ENCODE assay signal across 8 cellular contexts in the genomic region with DNA sequence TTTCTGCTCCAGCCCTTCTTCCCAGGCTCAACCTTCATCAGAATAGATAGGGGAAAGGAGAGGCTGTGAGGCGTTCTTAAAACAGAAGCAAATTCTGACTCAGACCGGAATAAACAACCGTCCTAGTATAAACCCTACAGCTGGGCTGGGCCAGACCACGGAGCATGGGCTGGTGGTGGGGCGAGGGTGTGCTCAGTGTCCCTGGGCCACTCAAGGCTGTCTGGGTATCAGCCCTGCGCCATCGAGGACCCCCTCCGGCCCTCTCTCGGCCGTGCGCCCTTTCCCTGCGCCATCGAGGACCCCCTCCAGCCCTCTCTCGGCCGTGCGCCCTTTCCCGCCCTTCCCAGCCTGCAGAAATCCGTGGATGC. TPM values are rescaled to one million over a fixed set of nuclear protein-coding genes. Genes with fewer than 3 reads are reported as not detected.
DNase-seq lines count a peak whose midpoint lies in the region; ATAC-seq and TF ChIP-seq lines count a peak whose summit lies in the region.

No MANE protein-coding gene starts in this region.

- no peak overlapping the region for H2AK5ac ChIP-seq in mesendoderm (ENCODE audit: low read length)

- DNase-seq in CD4-positive, CD25-positive, alpha-beta regulatory T cell, result no peak
- DNase-seq in cardiac fibroblast (ENCODE audit: low read depth in 2 of 2) (peak; percentile 73 to 79), mesendoderm (peak; percentile 51), medulla oblongata (ENCODE audit: extremely low spot score) (no peak), iPS-NIHi7 (ENCODE audit: extremely low spot score) (no peak), NCI-H748 treated with DMSO at 0.1 percent for 48 hours (lab: John Stamatoyannopoulos, UW) (no peak)

- H3K27me3 Mint-ChIP-seq in CD4-positive, CD25-positive, alpha-beta regulatory T cell, result no peaks in the 10 kb centered on the region

- peak overlapping the region; percentile 94 for H3K56ac ChIP-seq in mesendoderm (ENCODE audit: low read length)

- H3K9ac ChIP-seq in mesendoderm (ENCODE audit: low read length), result peak overlapping the region; percentile 90

- H3K4me2 ChIP-seq in mesendoderm (ENCODE audit: low read length), result peak overlapping the region; percentile 96

- H3K27ac ChIP-seq in CD4-positive, CD25-positive, alpha-beta regulatory T cell (ENCODE audit: insufficient read depth, low read length, poor library complexity, severe bottlenecking), result no peak overlapping the region
- H3K27ac ChIP-seq in mesendoderm (ENCODE audit: low read depth, low read length), result peak overlapping the region; percentile 28

- H3K18ac ChIP-seq in mesendoderm (ENCODE audit: low read length), result peak overlapping the region; percentile 17

- no peak overlapping the region for H3K4me3 ChIP-seq in CD4-positive, CD25-positive, alpha-beta regulatory T cell (ENCODE audit: low read depth, low read length)
- H3K4me3 ChIP-seq in cardiac fibroblast (replicated peaks in 1 of 2; ENCODE audit: low read depth in 2 of 2, low read length in 2 of 2) (no peak overlapping the region), mesendoderm (ENCODE audit: low read length) (peak overlapping the region; percentile 48)

- H3K79me1 ChIP-seq in mesendoderm (ENCODE audit: low read length), result no peaks in the 10 kb centered on the region

- no peaks in the 10 kb centered on the region for H3K27me3 ChIP-seq in CD4-positive, CD25-positive, alpha-beta regulatory T cell (ENCODE audit: control insufficient read depth, insufficient read depth, low read length)
- no peaks in the 10 kb centered on the region for H3K27me3 ChIP-seq in mesendoderm (ENCODE audit: insufficient read depth, low read length, poor library complexity)

- H3K4me3 Mint-ChIP-seq in CD4-positive, CD25-positive, alpha-beta regulatory T cell, result peak overlapping the region in 3 of 4 donors; percentile 22 to 80 (median 80)

- peak overlapping the region in 2 of 3 donors; percentile 24 to 32 for H3K27ac Mint-ChIP-seq in CD4-positive, CD25-positive, alpha-beta regulatory T cell

- H4K5ac ChIP-seq in mesendoderm (ENCODE audit: low read length), result no peak overlapping the region

- H3K9me3 ChIP-seq in CD4-positive, CD25-positive, alpha-beta regulatory T cell (ENCODE audit: control insufficient read depth in 2 of 2, low read length in 2 of 2), result no peaks in the 10 kb centered on the region

- no peak overlapping the region for H4K8ac ChIP-seq in mesendoderm (ENCODE audit: low read depth, low read length)

- no peak overlapping the region for H2BK120ac ChIP-seq in mesendoderm (ENCODE audit: low read depth, low read length)

- no peak overlapping the region for H2BK5ac ChIP-seq in mesendoderm (ENCODE audit: low read length)

- no peak overlapping the region for H3K4ac ChIP-seq in mesendoderm (ENCODE audit: low read depth, low read length)

- H3K4me1 ChIP-seq in CD4-positive, CD25-positive, alpha-beta regulatory T cell (ENCODE audit: control insufficient read depth, insufficient read depth, low read length, poor library complexity, severe bottlenecking), result peaks cover 15% of the 10 kb centered on the region
- H3K4me1 ChIP-seq in mesendoderm (ENCODE audit: control insufficient read depth, low read depth, low read length), result peaks cover 12% of the 10 kb centered on the region

- WGBS in mesendoderm (ENCODE audit: extremely low coverage, insufficient coverage, low lambda C conversion rate), result no CpG with 5 or more reads among the region's 18 CpGs

- peak in 1 of 2 donors; percentile 26 for ATAC-seq in CD4-positive, CD25-positive, alpha-beta regulatory T cell (ENCODE audit: low read depth in 2 of 2)
- ATAC-seq in HG03103 (IDR thresholded peaks at IDR 0.05; ENCODE audit: low read depth, unreplicated experiment) (peak; percentile 51), HG03196 (IDR thresholded peaks at IDR 0.05; ENCODE audit: unreplicated experiment) (no peak)

- no peaks in the 10 kb centered on the region for H3K79me2 ChIP-seq in mesendoderm (ENCODE audit: control insufficient read depth, insufficient read depth, low read length)

- H3K36me3 Mint-ChIP-seq in CD4-positive, CD25-positive, alpha-beta regulatory T cell, result peaks cover 44% of the 10 kb centered on the region

- H3K4me1 Mint-ChIP-seq in CD4-positive, CD25-positive, alpha-beta regulatory T cell, result peaks cover 13 to 23% (median 16%) of the 10 kb centered on the region in 4 donors

- no peaks in the 10 kb centered on the region for H3K9me3 Mint-ChIP-seq in CD4-positive, CD25-positive, alpha-beta regulatory T cell

- H3K36me3 ChIP-seq in CD4-positive, CD25-positive, alpha-beta regulatory T cell (ENCODE audit: control insufficient read depth, insufficient read depth, low read length), result peaks cover 68% of the 10 kb centered on the region
- peaks cover 7% of the 10 kb centered on the region for H3K36me3 ChIP-seq in mesendoderm (ENCODE audit: control insufficient read depth, insufficient read depth, low read length)

- no peak for TF ChIP-seq CTCF in cardiac fibroblast (IDR thresholded peaks at IDR 0.05; ENCODE audit: low read depth, low read length)

- H3K23ac ChIP-seq in mesendoderm (ENCODE audit: low read length), result peak overlapping the region; percentile 99

- H2BK15ac ChIP-seq in mesendoderm (replicated peaks; ENCODE audit: low read depth), result no peak overlapping the region

RNA-seq across cellular contexts. Expression of gene CAPN2, which starts 36.0 kb away (rescaled TPM):
- total RNA-seq in CD4-positive, CD25-positive, alpha-beta regulatory T cell, result 278 TPM
- polyA plus RNA-seq in CD4-positive, CD25-positive, alpha-beta regulatory T cell, result 100 to 1,000 TPM; 132 to 191 (median 150) TPM
- polyA plus RNA-seq in mesendoderm (2013, experiment 1 of 2), result 15.4 TPM
- 17.2 TPM for polyA plus RNA-seq in mesendoderm (2013, experiment 2 of 2)

Comparison
In these comparisons a context has a peak if more than half of its experiments do, and no peak if none do; other contexts are left out.
1. DNase-seq: peak in cardiac fibroblast (2 of 2) and mesendoderm (single experiment); none in CD4-positive, CD25-positive, alpha-beta regulatory T cell (0 of 3), medulla oblongata (single experiment), iPS-NIHi7 (single experiment) and NCI-H748 treated with DMSO at 0.1 percent for 48 hours (single experiment).